In the genomic region with DNA sequence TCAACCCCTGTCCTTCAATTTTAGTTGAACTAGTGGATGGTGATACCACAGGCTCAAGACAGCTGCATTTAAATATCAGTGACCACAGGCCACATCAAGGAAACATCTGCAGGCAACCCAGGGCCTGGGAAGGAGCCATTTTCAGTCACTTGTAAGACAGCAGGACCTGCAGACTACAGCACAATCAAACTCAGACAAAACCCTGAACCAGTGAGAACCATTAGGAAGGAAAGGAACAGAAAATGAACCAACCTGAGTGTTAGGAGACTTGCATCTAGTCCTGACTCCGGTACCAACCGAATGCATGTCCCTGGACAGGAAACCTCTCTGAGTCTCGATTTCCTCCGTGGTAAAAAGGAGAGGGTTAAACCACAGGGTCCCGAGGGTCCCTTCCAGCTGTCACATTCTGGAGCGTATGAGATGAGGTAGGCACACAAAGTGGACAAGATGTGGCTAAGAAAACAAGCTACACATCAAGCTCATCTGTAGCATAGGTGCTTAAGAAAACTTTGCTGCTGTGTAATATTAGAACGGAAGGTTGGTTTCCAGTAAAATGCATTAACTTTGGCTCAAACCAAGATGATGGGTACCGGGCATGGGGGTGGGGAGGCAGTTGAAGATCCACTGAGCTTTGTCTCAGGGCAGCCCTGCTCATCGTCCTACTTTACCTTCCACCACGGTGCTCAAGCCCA, we compare ENCODE assay signal across 1 cellular context.
TF ChIP-seq lines count a peak whose summit lies in the region.

No MANE protein-coding gene starts in this region.

TF ChIP-seq in SK-N-SH treated with all-trans-retinoic acid at 6 μM for 48 hours, 23 proteins besides CTCF, POLR2A, EP300 and RAD21 (continued from another document):
- TF ChIP-seq, protein P1, sequence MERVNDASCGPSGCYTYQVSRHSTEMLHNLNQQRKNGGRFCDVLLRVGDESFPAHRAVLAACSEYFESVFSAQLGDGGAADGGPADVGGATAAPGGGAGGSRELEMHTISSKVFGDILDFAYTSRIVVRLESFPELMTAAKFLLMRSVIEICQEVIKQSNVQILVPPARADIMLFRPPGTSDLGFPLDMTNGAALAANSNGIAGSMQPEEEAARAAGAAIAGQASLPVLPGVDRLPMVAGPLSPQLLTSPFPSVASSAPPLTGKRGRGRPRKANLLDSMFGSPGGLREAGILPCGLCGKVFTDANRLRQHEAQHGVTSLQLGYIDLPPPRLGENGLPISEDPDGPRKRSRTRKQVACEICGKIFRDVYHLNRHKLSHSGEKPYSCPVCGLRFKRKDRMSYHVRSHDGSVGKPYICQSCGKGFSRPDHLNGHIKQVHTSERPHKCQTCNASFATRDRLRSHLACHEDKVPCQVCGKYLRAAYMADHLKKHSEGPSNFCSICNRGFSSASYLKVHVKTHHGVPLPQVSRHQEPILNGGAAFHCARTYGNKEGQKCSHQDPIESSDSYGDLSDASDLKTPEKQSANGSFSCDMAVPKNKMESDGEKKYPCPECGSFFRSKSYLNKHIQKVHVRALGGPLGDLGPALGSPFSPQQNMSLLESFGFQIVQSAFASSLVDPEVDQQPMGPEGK (CRISPR knock-in tag; IDR thresholded peaks at IDR 0.05; ENCODE audit: borderline replicate concordance) = no peak
- TF ChIP-seq, protein P2, sequence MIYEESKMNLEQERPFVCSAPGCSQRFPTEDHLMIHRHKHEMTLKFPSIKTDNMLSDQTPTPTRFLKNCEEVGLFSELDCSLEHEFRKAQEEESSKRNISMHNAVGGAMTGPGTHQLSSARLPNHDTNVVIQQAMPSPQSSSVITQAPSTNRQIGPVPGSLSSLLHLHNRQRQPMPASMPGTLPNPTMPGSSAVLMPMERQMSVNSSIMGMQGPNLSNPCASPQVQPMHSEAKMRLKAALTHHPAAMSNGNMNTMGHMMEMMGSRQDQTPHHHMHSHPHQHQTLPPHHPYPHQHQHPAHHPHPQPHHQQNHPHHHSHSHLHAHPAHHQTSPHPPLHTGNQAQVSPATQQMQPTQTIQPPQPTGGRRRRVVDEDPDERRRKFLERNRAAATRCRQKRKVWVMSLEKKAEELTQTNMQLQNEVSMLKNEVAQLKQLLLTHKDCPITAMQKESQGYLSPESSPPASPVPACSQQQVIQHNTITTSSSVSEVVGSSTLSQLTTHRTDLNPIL (CRISPR knock-in tag; IDR thresholded peaks at IDR 0.05; ENCODE audit: low read depth) = no peak
- TF ChIP-seq ZFP30 (CRISPR knock-in tag; IDR thresholded peaks at IDR 0.05) (no peak), ZNF70 (CRISPR knock-in tag; IDR thresholded peaks at IDR 0.05) (no peak), ZFP3 (CRISPR knock-in tag; IDR thresholded peaks at IDR 0.05) (no peak), ZNF8 (CRISPR knock-in tag; IDR thresholded peaks at IDR 0.05) (no peak), ZNF565 (CRISPR knock-in tag; conservative IDR thresholded peaks at IDR 0.05; ENCODE audit: low read depth) (no peak), OSR1 (CRISPR knock-in tag; IDR thresholded peaks at IDR 0.05) (no peak), CSDC2 (CRISPR knock-in tag; IDR thresholded peaks at IDR 0.05) (no peak), ESRRG (CRISPR knock-in tag; IDR thresholded peaks at IDR 0.05) (no peak), TCF4 (CRISPR knock-in tag; IDR thresholded peaks at IDR 0.05; ENCODE audit: borderline replicate concordance) (no peak), GLIS3 (CRISPR knock-in tag; IDR thresholded peaks at IDR 0.05) (no peak), ISL1 (CRISPR knock-in tag; IDR thresholded peaks at IDR 0.05) (no peak)
- TF ChIP-seq, protein P3, sequence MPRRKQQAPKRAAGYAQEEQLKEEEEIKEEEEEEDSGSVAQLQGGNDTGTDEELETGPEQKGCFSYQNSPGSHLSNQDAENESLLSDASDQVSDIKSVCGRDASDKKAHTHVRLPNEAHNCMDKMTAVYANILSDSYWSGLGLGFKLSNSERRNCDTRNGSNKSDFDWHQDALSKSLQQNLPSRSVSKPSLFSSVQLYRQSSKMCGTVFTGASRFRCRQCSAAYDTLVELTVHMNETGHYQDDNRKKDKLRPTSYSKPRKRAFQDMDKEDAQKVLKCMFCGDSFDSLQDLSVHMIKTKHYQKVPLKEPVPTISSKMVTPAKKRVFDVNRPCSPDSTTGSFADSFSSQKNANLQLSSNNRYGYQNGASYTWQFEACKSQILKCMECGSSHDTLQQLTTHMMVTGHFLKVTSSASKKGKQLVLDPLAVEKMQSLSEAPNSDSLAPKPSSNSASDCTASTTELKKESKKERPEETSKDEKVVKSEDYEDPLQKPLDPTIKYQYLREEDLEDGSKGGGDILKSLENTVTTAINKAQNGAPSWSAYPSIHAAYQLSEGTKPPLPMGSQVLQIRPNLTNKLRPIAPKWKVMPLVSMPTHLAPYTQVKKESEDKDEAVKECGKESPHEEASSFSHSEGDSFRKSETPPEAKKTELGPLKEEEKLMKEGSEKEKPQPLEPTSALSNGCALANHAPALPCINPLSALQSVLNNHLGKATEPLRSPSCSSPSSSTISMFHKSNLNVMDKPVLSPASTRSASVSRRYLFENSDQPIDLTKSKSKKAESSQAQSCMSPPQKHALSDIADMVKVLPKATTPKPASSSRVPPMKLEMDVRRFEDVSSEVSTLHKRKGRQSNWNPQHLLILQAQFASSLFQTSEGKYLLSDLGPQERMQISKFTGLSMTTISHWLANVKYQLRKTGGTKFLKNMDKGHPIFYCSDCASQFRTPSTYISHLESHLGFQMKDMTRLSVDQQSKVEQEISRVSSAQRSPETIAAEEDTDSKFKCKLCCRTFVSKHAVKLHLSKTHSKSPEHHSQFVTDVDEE (CRISPR knock-in tag; IDR thresholded peaks at IDR 0.05) = no peak
